In the genomic region with DNA sequence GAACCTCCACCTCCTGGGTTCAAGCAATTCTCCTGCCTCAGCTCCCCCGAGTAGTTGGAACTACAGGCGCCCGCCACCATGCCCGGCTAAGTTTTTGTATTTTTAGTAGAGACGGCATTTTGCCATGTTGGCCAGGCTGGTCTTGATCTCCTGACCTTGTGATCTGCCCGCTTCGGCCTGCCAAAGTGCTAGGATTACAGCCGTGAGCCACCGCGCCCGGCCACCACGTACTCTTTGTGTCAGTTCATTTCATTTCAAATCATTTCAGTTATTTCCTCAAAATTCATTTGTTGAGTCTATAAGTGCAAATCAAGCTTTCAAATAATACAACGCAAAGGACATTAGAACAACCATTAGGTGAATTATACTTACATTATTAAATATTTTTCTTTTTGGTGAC, we compare ENCODE assay signal across 7 cellular contexts.
"Had no signal": no experiment of that assay in that cellular context is flagged by ENCODE, and none has a peak within 500 bp of the region (broad histone marks: within the 10 kb centered on the region; RNA-seq: fewer than 3 reads in every experiment).

No MANE protein-coding gene starts in this region.

- H3K4me3 ChIP-seq: K562 had no signal

- ATAC-seq: HepG2, K562 had no signal

- DNase-seq: IMR-90, KBM-7, KG1 had no signal

- H3K27me3 Mint-ChIP-seq: IgD-negative memory B cell had no signal

- H3K4me1 Mint-ChIP-seq: IgD-negative memory B cell had no signal

- H3K4me3 Mint-ChIP-seq: IgD-negative memory B cell had no signal

- H3K27ac ChIP-seq: HL-60 had no signal

- H3K27ac Mint-ChIP-seq: IgD-negative memory B cell had no signal
